Comparison of ENCODE assay signal across 13 cellular contexts in the genomic region with DNA sequence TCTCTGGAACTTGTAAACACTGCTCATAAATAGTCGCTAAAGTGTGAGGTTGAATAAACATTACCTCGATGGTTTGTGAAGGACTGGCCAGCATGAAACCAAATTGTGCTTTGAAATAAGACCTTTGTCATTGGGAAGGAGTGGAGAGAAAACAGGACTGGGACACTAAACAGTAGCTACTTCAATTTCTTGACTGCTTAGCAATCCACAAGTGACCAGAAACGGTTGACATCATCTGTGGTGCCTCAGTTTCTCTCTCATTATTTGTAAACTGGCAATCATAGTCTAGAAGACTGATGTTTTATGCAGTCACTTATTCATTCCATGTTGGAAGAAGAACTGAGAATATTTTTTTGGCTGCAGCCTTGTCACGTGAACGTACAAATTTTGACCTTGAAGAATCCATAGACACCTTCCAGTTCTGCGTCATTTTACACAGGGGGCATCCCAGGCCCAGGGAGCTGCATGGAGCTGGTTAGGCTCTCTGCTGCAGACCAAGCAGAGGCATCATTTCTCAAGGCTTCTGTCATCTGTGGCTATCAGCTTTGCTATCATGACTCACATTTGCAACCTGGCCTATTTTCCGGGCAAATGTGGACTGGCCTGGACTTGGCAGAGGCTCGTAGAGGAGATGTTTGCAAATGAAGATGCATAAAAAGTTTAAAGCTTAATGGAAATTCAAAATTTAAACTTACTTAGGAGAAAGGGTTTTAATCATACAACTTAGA.
DNase-seq lines count a peak whose midpoint lies in the region; ATAC-seq and TF ChIP-seq lines count a peak whose summit lies in the region.
"Had no signal": no experiment of that assay in that cellular context is flagged by ENCODE, and none has a peak within 500 bp of the region (broad histone marks: within the 10 kb centered on the region; RNA-seq: fewer than 3 reads in every experiment).

No MANE protein-coding gene starts in this region.

- H3K4me3 ChIP-seq in IMR-90 (ENCODE audit: insufficient read depth, low read depth, low read length), result no peak overlapping the region
- H3K4me3 ChIP-seq: prostate gland, testis had no signal

- no peak overlapping the region for H2BK20ac ChIP-seq in IMR-90 (ENCODE audit: low read depth, low read length)

- H3K23ac ChIP-seq in IMR-90 (ENCODE audit: low read depth, low read length), result no peak overlapping the region

- peaks cover 7% of the 10 kb centered on the region; the same call in 1 of the 2 replicates for H3K4me1 ChIP-seq in IMR-90 (ENCODE audit: control insufficient read depth, insufficient read depth, low read length)
- H3K4me1 ChIP-seq: prostate gland, testis had no signal

- no peaks in the 10 kb centered on the region for H3K27me3 Mint-ChIP-seq in CD4-positive, alpha-beta T cell
- H3K27me3 Mint-ChIP-seq in activated naive CD8-positive, alpha-beta T cell, result no peaks in the 10 kb centered on the region
- H3K27me3 Mint-ChIP-seq in naive thymus-derived CD8-positive, alpha-beta T cell, result no peaks in the 10 kb centered on the region
- H3K27me3 Mint-ChIP-seq in endothelial cell (ENCODE audit: unreplicated experiment), result no peaks in the 10 kb centered on the region

- no peaks in the 10 kb centered on the region; the same call in 1 of the 2 replicates for H3K9me1 ChIP-seq in IMR-90 (ENCODE audit: insufficient read depth, low read length)

- peaks cover 90% of the 10 kb centered on the region for H3K4me1 Mint-ChIP-seq in CD4-positive, alpha-beta T cell (ENCODE audit: low read depth)
- H3K4me1 Mint-ChIP-seq in activated naive CD8-positive, alpha-beta T cell (ENCODE audit: low read depth), result peaks cover 85% of the 10 kb centered on the region
- peaks cover 41 to 85% (median 80%) of the 10 kb centered on the region in 4 donors for H3K4me1 Mint-ChIP-seq in naive thymus-derived CD8-positive, alpha-beta T cell
- H3K4me1 Mint-ChIP-seq in endothelial cell (ENCODE audit: unreplicated experiment), result peaks cover 13% of the 10 kb centered on the region

- no peaks in the 10 kb centered on the region for H3K9me3 ChIP-seq in CD4-positive, alpha-beta T cell (ENCODE audit: control insufficient read depth, low read length)
- H3K9me3 ChIP-seq in IMR-90 (ENCODE audit: control insufficient read depth, insufficient read depth, low read length), result no peaks in the 10 kb centered on the region
- H3K9me3 ChIP-seq: prostate gland, testis had no signal

- no CpG with 5 or more reads among the region's 8 CpGs for WGBS in IMR-90 (ENCODE audit: extremely low coverage in 2 of 2, insufficient read length in 1 of 2), 2 experiments

- peak overlapping the region; percentile 95 for H3K27ac Mint-ChIP-seq in CD4-positive, alpha-beta T cell
- H3K27ac Mint-ChIP-seq in activated naive CD8-positive, alpha-beta T cell, result peak overlapping the region; percentile 89
- H3K27ac Mint-ChIP-seq in naive thymus-derived CD8-positive, alpha-beta T cell, result peak overlapping the region; percentile 94 to 100 (median 98)
- no peak overlapping the region for H3K27ac Mint-ChIP-seq in endothelial cell (ENCODE audit: unreplicated experiment)

- dilution Hi-C loops in IMR-90 (cut with HindIII; ENCODE audit: low sequenced_read_pairs, unreplicated experiment), result no loop called here

- no peak overlapping the region for H3K56ac ChIP-seq in IMR-90 (ENCODE audit: extremely low read depth, insufficient read depth, low read length)

- H3K18ac ChIP-seq in IMR-90 (ENCODE audit: low read depth, low read length), result no peak overlapping the region

- H3K36me3 Mint-ChIP-seq in CD4-positive, alpha-beta T cell (ENCODE audit: low read depth), result no peaks in the 10 kb centered on the region
- H3K36me3 Mint-ChIP-seq in activated naive CD8-positive, alpha-beta T cell, result peaks cover 9% of the 10 kb centered on the region
- H3K36me3 Mint-ChIP-seq in naive thymus-derived CD8-positive, alpha-beta T cell, result peaks cover 0 to 1% (median 0%) of the 10 kb centered on the region in 3 donors
- no peaks in the 10 kb centered on the region for H3K36me3 Mint-ChIP-seq in endothelial cell (ENCODE audit: low read depth, unreplicated experiment)

- H3K36me3 ChIP-seq in IMR-90 (ENCODE audit: control insufficient read depth, insufficient read depth, low read length), result no peaks in the 10 kb centered on the region
- H3K36me3 ChIP-seq: prostate gland had no signal

- H3K4ac ChIP-seq in IMR-90 (ENCODE audit: low read depth, low read length), result no peak overlapping the region

- H3K27me3 ChIP-seq in CD4-positive, alpha-beta T cell (ENCODE audit: control insufficient read depth, insufficient read depth, low read length), result no peaks in the 10 kb centered on the region
- no peaks in the 10 kb centered on the region for H3K27me3 ChIP-seq in IMR-90 (ENCODE audit: control insufficient read depth, insufficient read depth, low read length)
- H3K27me3 ChIP-seq: testis had no signal

- no peaks in the 10 kb centered on the region for H3K79me1 ChIP-seq in IMR-90 (ENCODE audit: low read depth in 1 of 2, low read length in 2 of 2)

- TF ChIP-seq RAD21 in IMR-90 (IDR thresholded peaks at IDR 0.05; ENCODE audit: low read length), result no peak

- no TSS peak for BruUV-seq in IMR-90 (replicated peaks; lab: Mats Ljungman, UMichigan)

- H3K9me3 Mint-ChIP-seq in CD4-positive, alpha-beta T cell, result no peaks in the 10 kb centered on the region
- peaks cover 7% of the 10 kb centered on the region for H3K9me3 Mint-ChIP-seq in activated naive CD8-positive, alpha-beta T cell (ENCODE audit: low read depth)
- H3K9me3 Mint-ChIP-seq in naive thymus-derived CD8-positive, alpha-beta T cell, result peaks cover 0 to 9% (median 0%) of the 10 kb centered on the region in 9 donors
- H3K9me3 Mint-ChIP-seq in endothelial cell (ENCODE audit: unreplicated experiment), result no peaks in the 10 kb centered on the region

- H2BK15ac ChIP-seq in IMR-90 (ENCODE audit: low read depth, low read length), result no peak overlapping the region

- H4K5ac ChIP-seq in IMR-90 (ENCODE audit: low read depth, low read length), result no peak overlapping the region

- POLR2A ChIA-PET in CD4-positive, alpha-beta T cell (lab: Charles Lee), result interaction anchor here (1.0 to 3.2 kb wide), 4 partner anchors 11 to 459 kb away, joined by 3 to 13 read pairs (median 7); partner anchors contain the start of gene MICU2
- POLR2A ChIA-PET in IMR-90 (lab: Charles Lee; ENCODE audit: unreplicated experiment), result interaction anchor here (0.6 kb wide), 1 partner anchor 327 kb away, joined by 3 read pairs; no protein-coding TSS in a partner anchor
- POLR2A ChIA-PET in naive thymus-derived CD8-positive, alpha-beta T cell (lab: Charles Lee), result interaction anchor here (0.7 to 4.3 kb wide), 4 partner anchors 12 to 392 kb away, joined by 3 to 27 read pairs (median 3); partner anchors contain the start of gene FGF9

- no peak for ATAC-seq in CD4-positive, alpha-beta T cell (ENCODE audit: poor library complexity)
- ATAC-seq in IMR-90 (ENCODE audit: low read depth), result peak; percentile 81
- no peak for ATAC-seq in naive thymus-derived CD8-positive, alpha-beta T cell

- no peak overlapping the region for H2BK120ac ChIP-seq in IMR-90 (ENCODE audit: low read depth, low read length)

- H4K8ac ChIP-seq in IMR-90 (ENCODE audit: low read depth in 2 of 2, low read length in 2 of 2), result no peak overlapping the region; a peak in 1 of 4 replicates

- H2AK5ac ChIP-seq in IMR-90 (ENCODE audit: low read depth, low read length), result no peak overlapping the region

- no peak overlapping the region for H4K91ac ChIP-seq in IMR-90 (ENCODE audit: insufficient read depth, low read depth, low read length)

- no peak overlapping the region for H2BK5ac ChIP-seq in IMR-90 (ENCODE audit: low read depth, low read length, poor library complexity, severe bottlenecking)

- no peak overlapping the region for H3K9ac ChIP-seq in IMR-90 (ENCODE audit: low read depth, low read length)

- no peak overlapping the region for H2AK9ac ChIP-seq in IMR-90 (replicated peaks; ENCODE audit: low read depth, low read length, poor library complexity)

- no peak overlapping the region for H3K14ac ChIP-seq in IMR-90 (replicated peaks; ENCODE audit: low read depth, low read length)

- peak overlapping the region; percentile 83 for H3K27ac ChIP-seq in CD4-positive, alpha-beta T cell (ENCODE audit: low read depth, low read length)
- no peak overlapping the region for H3K27ac ChIP-seq in IMR-90 (ENCODE audit: insufficient read depth, low read length)
- H3K27ac ChIP-seq: prostate gland, testis had no signal

- H4K20me1 ChIP-seq in IMR-90 (ENCODE audit: insufficient read depth, low read length), result no peaks in the 10 kb centered on the region

- no peak for TF ChIP-seq POLR2A in IMR-90 (IDR thresholded peaks at IDR 0.05; ENCODE audit: low read depth, low read length)

- H3K4me3 Mint-ChIP-seq in CD4-positive, alpha-beta T cell, result peak overlapping the region; percentile 61
- H3K4me3 Mint-ChIP-seq in activated naive CD8-positive, alpha-beta T cell, result peak overlapping the region; percentile 55
- H3K4me3 Mint-ChIP-seq in naive thymus-derived CD8-positive, alpha-beta T cell, result peak overlapping the region; percentile 44 to 83 (median 64)
- H3K4me3 Mint-ChIP-seq in endothelial cell (ENCODE audit: unreplicated experiment), result no peak overlapping the region

- H2AFZ ChIP-seq in IMR-90 (replicated peaks; ENCODE audit: low read length, poor library complexity), result no peak overlapping the region

- no peak for TF ChIP-seq CTCF in CD4-positive, alpha-beta T cell (IDR thresholded peaks at IDR 0.05)
- TF ChIP-seq CTCF in IMR-90 (conservative IDR thresholded peaks at IDR 0.05; ENCODE audit: low read depth, low read length) (no peak), endothelial cell (IDR thresholded peaks at IDR 0.05; ENCODE audit: unreplicated experiment) (no peak)

- no peak for DNase-seq in CD4-positive, alpha-beta T cell
- DNase-seq in IMR-90 (peak; percentile 63), endothelial cell (ENCODE audit: low spot score) (no peak), ureter (ENCODE audit: low spot score) (no peak), mucosa of gallbladder (ENCODE audit: low spot score) (no peak)
- DNase-seq in naive thymus-derived CD8-positive, alpha-beta T cell, result peak in 1 of 10 donors; percentile 17
- DNase-seq: Karpas-422; NCI-H146; NCI-H524 treated with DMSO at 0.1 percent for 48 hours; stimulated activated CD4-positive, alpha-beta T cell treated with anti-CD3 and anti-CD28 coated beads, Interleukin-15, amount 100 ng/mL, for 24 hours; testis had no signal

- in situ Hi-C loops in IMR-90 (cut with MboI; ENCODE audit: low sequenced_read_pairs), result no loop called here

- CTCF ChIA-PET in CD4-positive, alpha-beta T cell (lab: Charles Lee), result no interaction called here
- CTCF ChIA-PET in IMR-90 (lab: Yijun Ruan, JAX), result no interaction called here

- no peak overlapping the region for H3K4me2 ChIP-seq in IMR-90 (ENCODE audit: low read depth, low read length)

- intact Hi-C loops in CD4-positive, alpha-beta T cell (cut with DNase I, micrococcal nuclease), result loop anchor here (1.0 to 10.0 kb wide), 6 partner anchors 52 to 458 kb away; partner anchors contain the start of genes FGF9 (in 2 of the 2) and MICU2 (in 1 of the 2)
- intact Hi-C loops in IMR-90 (cut with micrococcal nuclease), result no loop called here

TF ChIP-seq in IMR-90, 13 proteins besides CTCF, POLR2A, EP300 and RAD21:
- TF ChIP-seq MAZ (IDR thresholded peaks at IDR 0.05; ENCODE audit: borderline replicate concordance, low read depth, low read length) (no peak), CEBPB (IDR thresholded peaks at IDR 0.05; ENCODE audit: low read depth, low read length) (0 out of 2 replicates have a peak, but pooled peaks have one; percentile 1)
